ENCODE assay signal across 1 cellular context in the genomic region with DNA sequence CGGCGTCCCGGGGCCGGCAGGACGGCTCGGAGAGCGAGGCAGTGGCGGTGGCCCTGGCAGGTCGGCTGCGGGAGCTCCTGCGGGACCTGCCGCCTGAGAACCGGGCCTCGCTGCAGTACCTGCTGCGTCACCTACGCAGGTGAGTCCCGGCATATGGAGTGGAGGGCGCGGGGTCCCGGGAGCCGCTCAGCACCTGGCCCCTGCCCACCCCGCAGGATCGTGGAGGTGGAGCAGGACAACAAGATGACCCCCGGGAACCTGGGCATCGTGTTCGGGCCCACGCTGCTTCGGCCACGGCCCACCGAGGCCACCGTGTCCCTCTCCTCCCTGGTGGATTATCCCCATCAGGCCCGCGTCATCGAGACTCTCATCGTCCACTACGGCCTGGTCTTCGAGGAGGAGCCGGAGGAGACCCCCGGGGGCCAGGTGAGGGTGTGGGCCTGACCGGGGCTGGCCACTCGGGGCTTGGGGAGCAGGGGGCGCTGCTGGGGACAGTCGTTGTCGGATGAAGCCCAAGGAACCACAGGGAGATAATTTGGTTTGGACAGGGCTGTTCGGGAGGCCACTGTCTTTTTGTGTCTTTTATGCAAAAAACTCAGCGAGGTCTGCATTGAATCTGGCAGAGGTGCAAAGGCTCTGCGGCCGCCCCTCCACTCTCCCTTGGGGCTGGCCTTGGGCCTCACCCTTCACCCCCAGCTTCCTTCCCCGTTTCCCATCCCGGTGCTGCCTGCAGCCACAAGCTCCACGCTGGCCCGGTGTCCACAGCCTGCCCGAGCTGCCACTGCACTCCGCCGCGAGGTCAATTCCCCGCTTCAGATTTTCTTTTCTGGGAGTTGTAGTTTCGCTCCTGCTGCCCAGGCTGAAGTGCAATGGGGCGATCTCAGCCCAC.
TF ChIP-seq lines count a peak whose summit lies in the region.

No MANE protein-coding gene starts in this region.

TF ChIP-seq in WTC11, 78 proteins besides CTCF, POLR2A, EP300 and RAD21:
- TF ChIP-seq, protein P1, sequence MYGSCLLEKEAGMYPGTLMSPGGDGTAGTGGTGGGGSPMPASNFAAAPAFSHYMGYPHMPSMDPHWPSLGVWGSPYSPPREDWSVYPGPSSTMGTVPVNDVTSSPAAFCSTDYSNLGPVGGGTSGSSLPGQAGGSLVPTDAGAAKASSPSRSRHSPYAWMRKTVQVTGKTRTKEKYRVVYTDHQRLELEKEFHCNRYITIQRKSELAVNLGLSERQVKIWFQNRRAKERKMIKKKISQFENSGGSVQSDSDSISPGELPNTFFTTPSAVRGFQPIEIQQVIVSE (CRISPR knock-in tag; IDR thresholded peaks at IDR 0.05; ENCODE audit: borderline replicate concordance): no peak
- TF ChIP-seq ZNF263 (CRISPR knock-in tag; IDR thresholded peaks at IDR 0.05; ENCODE audit: low read depth) (no peak), KAT7 (CRISPR knock-in tag; IDR thresholded peaks at IDR 0.05; ENCODE audit: borderline replicate concordance) (no peak), SMAD4 (CRISPR knock-in tag; IDR thresholded peaks at IDR 0.05) (no peak), NFATC4 (CRISPR knock-in tag; IDR thresholded peaks at IDR 0.05) (no peak), ZNF416 (CRISPR knock-in tag; IDR thresholded peaks at IDR 0.05) (no peak), NR2C2 (CRISPR knock-in tag; IDR thresholded peaks at IDR 0.05) (no peak), JUN (CRISPR knock-in tag; IDR thresholded peaks at IDR 0.05) (no peak), SP1 (CRISPR knock-in tag; conservative IDR thresholded peaks at IDR 0.05) (no peak), ZBTB21 (CRISPR knock-in tag; IDR thresholded peaks at IDR 0.05; ENCODE audit: borderline replicate concordance) (no peak), OVOL2 (CRISPR knock-in tag; IDR thresholded peaks at IDR 0.05; ENCODE audit: borderline replicate concordance) (no peak), ZNF317 (CRISPR knock-in tag; IDR thresholded peaks at IDR 0.05; ENCODE audit: borderline replicate concordance, low read depth) (no peak), SOX15 (CRISPR knock-in tag; IDR thresholded peaks at IDR 0.05) (no peak)
- TF ChIP-seq, protein P2, sequence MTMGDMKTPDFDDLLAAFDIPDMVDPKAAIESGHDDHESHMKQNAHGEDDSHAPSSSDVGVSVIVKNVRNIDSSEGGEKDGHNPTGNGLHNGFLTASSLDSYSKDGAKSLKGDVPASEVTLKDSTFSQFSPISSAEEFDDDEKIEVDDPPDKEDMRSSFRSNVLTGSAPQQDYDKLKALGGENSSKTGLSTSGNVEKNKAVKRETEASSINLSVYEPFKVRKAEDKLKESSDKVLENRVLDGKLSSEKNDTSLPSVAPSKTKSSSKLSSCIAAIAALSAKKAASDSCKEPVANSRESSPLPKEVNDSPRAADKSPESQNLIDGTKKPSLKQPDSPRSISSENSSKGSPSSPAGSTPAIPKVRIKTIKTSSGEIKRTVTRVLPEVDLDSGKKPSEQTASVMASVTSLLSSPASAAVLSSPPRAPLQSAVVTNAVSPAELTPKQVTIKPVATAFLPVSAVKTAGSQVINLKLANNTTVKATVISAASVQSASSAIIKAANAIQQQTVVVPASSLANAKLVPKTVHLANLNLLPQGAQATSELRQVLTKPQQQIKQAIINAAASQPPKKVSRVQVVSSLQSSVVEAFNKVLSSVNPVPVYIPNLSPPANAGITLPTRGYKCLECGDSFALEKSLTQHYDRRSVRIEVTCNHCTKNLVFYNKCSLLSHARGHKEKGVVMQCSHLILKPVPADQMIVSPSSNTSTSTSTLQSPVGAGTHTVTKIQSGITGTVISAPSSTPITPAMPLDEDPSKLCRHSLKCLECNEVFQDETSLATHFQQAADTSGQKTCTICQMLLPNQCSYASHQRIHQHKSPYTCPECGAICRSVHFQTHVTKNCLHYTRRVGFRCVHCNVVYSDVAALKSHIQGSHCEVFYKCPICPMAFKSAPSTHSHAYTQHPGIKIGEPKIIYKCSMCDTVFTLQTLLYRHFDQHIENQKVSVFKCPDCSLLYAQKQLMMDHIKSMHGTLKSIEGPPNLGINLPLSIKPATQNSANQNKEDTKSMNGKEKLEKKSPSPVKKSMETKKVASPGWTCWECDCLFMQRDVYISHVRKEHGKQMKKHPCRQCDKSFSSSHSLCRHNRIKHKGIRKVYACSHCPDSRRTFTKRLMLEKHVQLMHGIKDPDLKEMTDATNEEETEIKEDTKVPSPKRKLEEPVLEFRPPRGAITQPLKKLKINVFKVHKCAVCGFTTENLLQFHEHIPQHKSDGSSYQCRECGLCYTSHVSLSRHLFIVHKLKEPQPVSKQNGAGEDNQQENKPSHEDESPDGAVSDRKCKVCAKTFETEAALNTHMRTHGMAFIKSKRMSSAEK (CRISPR knock-in tag; IDR thresholded peaks at IDR 0.05; ENCODE audit: borderline replicate concordance): no peak
- TF ChIP-seq, protein P3, sequence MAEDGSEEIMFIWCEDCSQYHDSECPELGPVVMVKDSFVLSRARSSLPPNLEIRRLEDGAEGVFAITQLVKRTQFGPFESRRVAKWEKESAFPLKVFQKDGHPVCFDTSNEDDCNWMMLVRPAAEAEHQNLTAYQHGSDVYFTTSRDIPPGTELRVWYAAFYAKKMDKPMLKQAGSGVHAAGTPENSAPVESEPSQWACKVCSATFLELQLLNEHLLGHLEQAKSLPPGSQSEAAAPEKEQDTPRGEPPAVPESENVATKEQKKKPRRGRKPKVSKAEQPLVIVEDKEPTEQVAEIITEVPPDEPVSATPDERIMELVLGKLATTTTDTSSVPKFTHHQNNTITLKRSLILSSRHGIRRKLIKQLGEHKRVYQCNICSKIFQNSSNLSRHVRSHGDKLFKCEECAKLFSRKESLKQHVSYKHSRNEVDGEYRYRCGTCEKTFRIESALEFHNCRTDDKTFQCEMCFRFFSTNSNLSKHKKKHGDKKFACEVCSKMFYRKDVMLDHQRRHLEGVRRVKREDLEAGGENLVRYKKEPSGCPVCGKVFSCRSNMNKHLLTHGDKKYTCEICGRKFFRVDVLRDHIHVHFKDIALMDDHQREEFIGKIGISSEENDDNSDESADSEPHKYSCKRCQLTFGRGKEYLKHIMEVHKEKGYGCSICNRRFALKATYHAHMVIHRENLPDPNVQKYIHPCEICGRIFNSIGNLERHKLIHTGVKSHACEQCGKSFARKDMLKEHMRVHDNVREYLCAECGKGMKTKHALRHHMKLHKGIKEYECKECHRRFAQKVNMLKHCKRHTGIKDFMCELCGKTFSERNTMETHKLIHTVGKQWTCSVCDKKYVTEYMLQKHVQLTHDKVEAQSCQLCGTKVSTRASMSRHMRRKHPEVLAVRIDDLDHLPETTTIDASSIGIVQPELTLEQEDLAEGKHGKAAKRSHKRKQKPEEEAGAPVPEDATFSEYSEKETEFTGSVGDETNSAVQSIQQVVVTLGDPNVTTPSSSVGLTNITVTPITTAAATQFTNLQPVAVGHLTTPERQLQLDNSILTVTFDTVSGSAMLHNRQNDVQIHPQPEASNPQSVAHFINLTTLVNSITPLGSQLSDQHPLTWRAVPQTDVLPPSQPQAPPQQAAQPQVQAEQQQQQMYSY (CRISPR knock-in tag; IDR thresholded peaks at IDR 0.05): no peak
- TF ChIP-seq, protein P4, sequence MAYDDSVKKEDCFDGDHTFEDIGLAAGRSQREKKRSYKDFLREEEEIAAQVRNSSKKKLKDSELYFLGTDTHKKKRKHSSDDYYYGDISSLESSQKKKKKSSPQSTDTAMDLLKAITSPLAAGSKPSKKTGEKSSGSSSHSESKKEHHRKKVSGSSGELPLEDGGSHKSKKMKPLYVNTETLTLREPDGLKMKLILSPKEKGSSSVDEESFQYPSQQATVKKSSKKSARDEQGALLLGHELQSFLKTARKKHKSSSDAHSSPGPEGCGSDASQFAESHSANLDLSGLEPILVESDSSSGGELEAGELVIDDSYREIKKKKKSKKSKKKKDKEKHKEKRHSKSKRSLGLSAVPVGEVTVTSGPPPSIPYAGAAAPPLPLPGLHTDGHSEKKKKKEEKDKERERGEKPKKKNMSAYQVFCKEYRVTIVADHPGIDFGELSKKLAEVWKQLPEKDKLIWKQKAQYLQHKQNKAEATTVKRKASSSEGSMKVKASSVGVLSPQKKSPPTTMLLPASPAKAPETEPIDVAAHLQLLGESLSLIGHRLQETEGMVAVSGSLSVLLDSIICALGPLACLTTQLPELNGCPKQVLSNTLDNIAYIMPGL (CRISPR knock-in tag; IDR thresholded peaks at IDR 0.05): no peak
